Comparison of ENCODE assay signal across 1 cellular context in genomic region chr11:119481021-119481666, GRCh38.
TF ChIP-seq lines count a peak whose summit lies in the region.

No MANE protein-coding gene starts in this region.

TF ChIP-seq in HepG2, 621 proteins besides CTCF, POLR2A, EP300 and RAD21 (continued from another document and continues in another):
- TF ChIP-seq ARID4A (CRISPR knock-in tag; IDR thresholded peaks at IDR 0.05; ENCODE audit: borderline replicate concordance) (no peak; the same call in 1 of the 2 replicates), MIER3 (CRISPR knock-in tag; IDR thresholded peaks at IDR 0.05; ENCODE audit: borderline replicate concordance) (no peak; the same call in 1 of the 2 replicates), JUN (CRISPR knock-in tag; IDR thresholded peaks at IDR 0.05) (peak; percentile 84), MXD4 (CRISPR knock-in tag; IDR thresholded peaks at IDR 0.05) (no peak; the same call in 1 of the 2 replicates), KLF12 (CRISPR knock-in tag; IDR thresholded peaks at IDR 0.05; ENCODE audit: borderline replicate concordance) (peak; percentile 76; the same call in 1 of the 2 replicates), YEATS4 (CRISPR knock-in tag; IDR thresholded peaks at IDR 0.05; ENCODE audit: borderline replicate concordance) (peak; percentile 39; the same call in 1 of the 2 replicates), ZSCAN9 (CRISPR knock-in tag; IDR thresholded peaks at IDR 0.05; ENCODE audit: borderline replicate concordance) (peak; percentile 81; the same call in 1 of the 2 replicates), ZNF354B (CRISPR knock-in tag; IDR thresholded peaks at IDR 0.05) (no peak), ZNF549 (CRISPR knock-in tag; IDR thresholded peaks at IDR 0.05) (no peak), ZNF687 (CRISPR knock-in tag; IDR thresholded peaks at IDR 0.05) (peak; percentile 80), HDAC6 (IDR thresholded peaks at IDR 0.05; ENCODE audit: low read depth, low read length) (no peak), ZSCAN31 (CRISPR knock-in tag; IDR thresholded peaks at IDR 0.05; ENCODE audit: low read depth) (0 out of 2 replicates have a peak, but pooled peaks have one; percentile 37), CREM (IDR thresholded peaks at IDR 0.05) (peak; percentile 30; the same call in 1 of the 2 replicates), CREM (CRISPR knock-in tag; IDR thresholded peaks at IDR 0.05) (no peak), ZNF326 (CRISPR knock-in tag; IDR thresholded peaks at IDR 0.05; ENCODE audit: borderline replicate concordance) (no peak), ZNF609 (CRISPR knock-in tag; IDR thresholded peaks at IDR 0.05; ENCODE audit: borderline replicate concordance) (peak; percentile 88), HMG20B (CRISPR knock-in tag; conservative IDR thresholded peaks at IDR 0.05) (peak; percentile 92), SMAD9 (CRISPR knock-in tag; IDR thresholded peaks at IDR 0.05) (0 out of 2 replicates have a peak, but pooled peaks have one; percentile 45), BORCS8-MEF2B (CRISPR knock-in tag; IDR thresholded peaks at IDR 0.05) (0 out of 2 replicates have a peak, but pooled peaks have one; percentile 51), TEAD3 (CRISPR knock-in tag; optimal IDR thresholded peaks at IDR 0.05; ENCODE audit: borderline replicate concordance) (peak; percentile 85), ZGPAT (CRISPR knock-in tag; IDR thresholded peaks at IDR 0.05) (peak; percentile 89), LBX2 (CRISPR knock-in tag; IDR thresholded peaks at IDR 0.05; ENCODE audit: borderline replicate concordance) (no peak), ZNF740 (CRISPR knock-in tag; IDR thresholded peaks at IDR 0.05) (no peak), JDP2 (CRISPR knock-in tag; IDR thresholded peaks at IDR 0.05; ENCODE audit: borderline replicate concordance) (no peak), ZNF512B (CRISPR knock-in tag; IDR thresholded peaks at IDR 0.05; ENCODE audit: borderline replicate concordance) (no peak), CENPT (CRISPR knock-in tag; IDR thresholded peaks at IDR 0.05; ENCODE audit: low read depth) (no peak), KLF11 (CRISPR knock-in tag; IDR thresholded peaks at IDR 0.05) (0 out of 2 replicates have a peak, but pooled peaks have one; percentile 39), TAF15 (IDR thresholded peaks at IDR 0.05; ENCODE audit: low read depth, low read length, poor library complexity, severe bottlenecking) (no peak), HNF1B (CRISPR knock-in tag; IDR thresholded peaks at IDR 0.05) (peak; percentile 85), USF2 (IDR thresholded peaks at IDR 0.05; ENCODE audit: low read depth, low read length) (no peak), USF2 (CRISPR knock-in tag; IDR thresholded peaks at IDR 0.05; ENCODE audit: borderline replicate concordance) (no peak), ZNF782 (CRISPR knock-in tag; IDR thresholded peaks at IDR 0.05; ENCODE audit: borderline replicate concordance) (peak; percentile 40; the same call in 1 of the 2 replicates)
